8 cellular contexts compared by ENCODE assay signal in genomic region chr6:34196833-34197195, GRCh38. TPM values are rescaled to one million over a fixed set of nuclear protein-coding genes. Genes with fewer than 3 reads are reported as not detected.
DNase-seq lines count a peak whose midpoint lies in the region; TF ChIP-seq lines count a peak whose summit lies in the region.

No MANE protein-coding gene starts in this region.

- no peak for TF ChIP-seq CTCF in BJ (IDR thresholded peaks at IDR 0.05; ENCODE audit: insufficient read depth, low read depth, low read length)
- TF ChIP-seq CTCF in dorsolateral prefrontal cortex (IDR thresholded peaks at IDR 0.05 in 54 of 56, conservative IDR thresholded peaks at IDR 0.05 in 2 of 56; ENCODE audit: low read depth in 1 of 56, partially characterized antibody in 56 of 56): no peak

- H2BK120ac ChIP-seq in neuronal stem cell (ENCODE audit: low read depth, low read length): no peak overlapping the region

- peak overlapping the region; percentile 33 for H4K8ac ChIP-seq in neuronal stem cell (ENCODE audit: low read depth, low read length)

- no peaks in the 10 kb centered on the region for H3K79me1 ChIP-seq in neuronal stem cell (ENCODE audit: low read depth, low read length)

- no peak overlapping the region for H3K4ac ChIP-seq in neuronal stem cell (ENCODE audit: low read length)

- no peak overlapping the region for H4K91ac ChIP-seq in neuronal stem cell (ENCODE audit: low read depth, low read length, poor library complexity)

- H3K14ac ChIP-seq in neuronal stem cell (ENCODE audit: low read length): no peak overlapping the region

- no peak overlapping the region for H2BK12ac ChIP-seq in neuronal stem cell (ENCODE audit: low read length)

- H3K27ac ChIP-seq in HUES6 (ENCODE audit: low read depth, low read length) (no peak overlapping the region), dorsolateral prefrontal cortex (peak overlapping the region in 5 of 59 donors; percentile 63 to 75 (median 72)), neuronal stem cell (replicated peaks; ENCODE audit: low read length) (no peak overlapping the region)

- H3K23ac ChIP-seq in neuronal stem cell (ENCODE audit: low read depth, low read length, poor library complexity): no peak overlapping the region

- no CpG with 5 or more reads among the region's 10 CpGs for WGBS in neuronal stem cell (ENCODE audit: extremely low coverage in 2 of 2, insufficient read length in 2 of 2, insufficient replicate concordance in 1 of 2), 2 donors

- no peak overlapping the region for H2AK5ac ChIP-seq in neuronal stem cell (ENCODE audit: low read depth, low read length)

- POLR2A ChIA-PET in BJ (lab: Charles Lee): no interaction called here

- H3K4me3 ChIP-seq in BJ (ENCODE audit: low read depth, low read length): peak overlapping the region; percentile 44
- H3K4me3 ChIP-seq in HUES6 (ENCODE audit: low read depth, low read length): peak overlapping the region; percentile 47
- H3K4me3 ChIP-seq in dorsolateral prefrontal cortex: peak overlapping the region; percentile 47 to 85 (median 64)
- H3K4me3 ChIP-seq in neuronal stem cell (ENCODE audit: low read length in 2 of 2): peak overlapping the region in 1 of 2 donors; percentile 57

- H3K36me3 ChIP-seq in BJ (ENCODE audit: control insufficient read depth, insufficient read depth, low read length): no peaks in the 10 kb centered on the region
- H3K36me3 ChIP-seq in HUES6 (ENCODE audit: control insufficient read depth, insufficient read depth, low read length): no peaks in the 10 kb centered on the region
- no peaks in the 10 kb centered on the region for H3K36me3 ChIP-seq in neuronal stem cell (replicated peaks in 1 of 2; ENCODE audit: control insufficient read depth in 2 of 2, insufficient read depth in 2 of 2, low read length in 2 of 2)

- CTCF ChIA-PET in BJ (lab: Yijun Ruan, JAX): interaction anchor here (0.6 to 3.3 kb wide), 28 partner anchors 9 to 415 kb away, joined by 3 to 36 read pairs (median 6); partner anchors contain the start of gene HMGA1

- H3K4me2 ChIP-seq in neuronal stem cell (ENCODE audit: insufficient read depth, low read length, poor library complexity, severe bottlenecking): no peak overlapping the region

- peaks cover 14% of the 10 kb centered on the region for H3K4me1 ChIP-seq in HUES6 (ENCODE audit: control insufficient read depth, insufficient read depth, low read length)
- peaks cover 0 to 3% of the 10 kb centered on the region in 2 donors for H3K4me1 ChIP-seq in neuronal stem cell (ENCODE audit: control insufficient read depth in 2 of 2, insufficient read depth in 1 of 2, low read depth in 1 of 2, low read length in 2 of 2)

- H2BK15ac ChIP-seq in neuronal stem cell (ENCODE audit: low read length): no peak overlapping the region

- H3K9me3 ChIP-seq in HUES6 (ENCODE audit: control insufficient read depth, insufficient read depth, low read depth, low read length): no peaks in the 10 kb centered on the region
- no peaks in the 10 kb centered on the region for H3K9me3 ChIP-seq in neuronal stem cell (replicated peaks in 1 of 2; ENCODE audit: control insufficient read depth in 2 of 2, insufficient read depth in 1 of 2, low read depth in 1 of 2, low read length in 2 of 2)

- no peak overlapping the region for H2BK5ac ChIP-seq in neuronal stem cell (ENCODE audit: low read length)

- peak overlapping the region; percentile 54 for H3K9ac ChIP-seq in HUES6 (ENCODE audit: low read length)
- no peak overlapping the region for H3K9ac ChIP-seq in neuronal stem cell (ENCODE audit: low read depth, low read length, poor library complexity)

- H3K18ac ChIP-seq in neuronal stem cell (ENCODE audit: low read length): peak overlapping the region; percentile 83

- DNase-seq in BJ (ENCODE audit: low read depth) (no peak), dorsolateral prefrontal cortex (peak in 1 of 10 donors; percentile 42), neuronal stem cell (ENCODE audit: low spot score) (no peak), SHP77 treated with DMSO at 0.1 percent for 48 hours (lab: John Stamatoyannopoulos, UW) (no peak), Kasumi-1 (lab: John Stamatoyannopoulos, UW) (no peak), NCI-H2107 treated with DMSO at 0.1 percent for 48 hours (lab: John Stamatoyannopoulos, UW; ENCODE audit: unreplicated experiment) (no peak), NCI-H1105 (lab: John Stamatoyannopoulos, UW) (no peak)

- H3K27me3 ChIP-seq in BJ (ENCODE audit: control insufficient read depth, insufficient read depth, low read length) (no peaks in the 10 kb centered on the region), HUES6 (ENCODE audit: control insufficient read depth, insufficient read depth, low read length) (peaks cover 8% of the 10 kb centered on the region; the same call in 1 of the 2 replicates), dorsolateral prefrontal cortex (no peaks in the 10 kb centered on the region), neuronal stem cell (ENCODE audit: control insufficient read depth in 3 of 3, insufficient read depth in 3 of 3, low read depth in 1 of 3, low read length in 3 of 3) (peaks cover 0 to 7% (median 2%) of the 10 kb centered on the region in 3 experiments)

- peak overlapping the region; percentile 84 for H2AFZ ChIP-seq in neuronal stem cell (ENCODE audit: low read length)

- intact Hi-C loops in dorsolateral prefrontal cortex (cut with DNase I): loop anchor here (1.0 to 5.0 kb wide), 7 partner anchors 26 to 220 kb away; partner anchors contain the start of genes NUDT3 (in 1 of the 2) and SMIM29 (in 1 of the 2)

RNA-seq across cellular contexts. Expression of gene HMGA1, which starts 39.9 kb away (rescaled TPM):
- 84.1 and 168 TPM in 2 replicates for polyA plus RNA-seq in BJ (2011; rRNA removed)
- 62.2 and 102 TPM in 2 replicates for polyA minus RNA-seq in BJ (2011; rRNA and poly(A)+ RNA removed)
- total RNA-seq in dorsolateral prefrontal cortex: 10 to 100 TPM; 33.1 to 85.0 (median 58.3) TPM
- 2,319 TPM for polyA plus RNA-seq in neuronal stem cell (2013, experiment 1 of 2)
- 2,280 TPM for polyA plus RNA-seq in neuronal stem cell (2013, experiment 2 of 2)

RNA-seq across cellular contexts. Expression of gene GRM4, which starts 50.9 kb away (rescaled TPM):
- 0.02 and 0.06 TPM in 2 replicates for polyA plus RNA-seq in BJ (2011; rRNA removed)
- polyA minus RNA-seq in BJ (2011; rRNA and poly(A)+ RNA removed): 0.36 and 0.43 TPM in 2 replicates
- 10 to 100 TPM in 59 of 120 experiments, 1 to 10 TPM in 61; 2.8 to 17.8 (median 9.9) TPM for total RNA-seq in dorsolateral prefrontal cortex
- 0.20 TPM for polyA plus RNA-seq in neuronal stem cell (2013, experiment 1 of 2)
- 0.22 TPM for polyA plus RNA-seq in neuronal stem cell (2013, experiment 2 of 2)

RNA-seq across cellular contexts. Expression of gene SMIM29, which starts 52.0 kb away (rescaled TPM):
- polyA plus RNA-seq in BJ (2011; rRNA removed): 16.3 and 29.5 TPM in 2 replicates
- 16.4 and 22.1 TPM in 2 replicates for polyA minus RNA-seq in BJ (2011; rRNA and poly(A)+ RNA removed)
- 100 to 1,000 TPM in 3 of 120 experiments, 10 to 100 TPM in 117; 43.8 to 108 (median 67.5) TPM for total RNA-seq in dorsolateral prefrontal cortex
- polyA plus RNA-seq in neuronal stem cell (2013, experiment 1 of 2): 6.3 TPM
- 6.1 TPM for polyA plus RNA-seq in neuronal stem cell (2013, experiment 2 of 2)
